In genomic region chr3:194009019-194009418, GRCh38 we compare ENCODE assay signal across 18 cellular contexts.
"Had no signal": no experiment of that assay in that cellular context is flagged by ENCODE, and none has a peak within 500 bp of the region (broad histone marks: within the 10 kb centered on the region; RNA-seq: fewer than 3 reads in every experiment).

No MANE protein-coding gene starts in this region.

- H3K27me3 Mint-ChIP-seq: memory B cell had no signal

- H3K36me3 ChIP-seq: ascending aorta, gastrocnemius medialis, right lobe of liver, suprapubic skin, upper lobe of right lung had no signal

- H3K4me3 Mint-ChIP-seq: activated CD4-positive, alpha-beta T cell treated with anti-CD3 and anti-CD28 coated beads for 36 hours; activated naive CD4-positive, alpha-beta T cell treated with anti-CD3 and anti-CD28 coated beads, Interleukin-2, amount 50 U/mL, for 24 hours; memory B cell; natural killer cell; stimulated activated naive CD8-positive, alpha-beta T cell treated with anti-CD3 and anti-CD28 coated beads, Interleukin-15, amount 100 ng/mL, for 72 hours had no signal

- H3K27ac Mint-ChIP-seq: activated CD4-positive, alpha-beta T cell treated with anti-CD3 and anti-CD28 coated beads for 36 hours; activated naive CD4-positive, alpha-beta T cell treated with anti-CD3 and anti-CD28 coated beads, Interleukin-2, amount 50 U/mL, for 24 hours; memory B cell; natural killer cell; stimulated activated naive CD8-positive, alpha-beta T cell treated with anti-CD3 and anti-CD28 coated beads, Interleukin-15, amount 100 ng/mL, for 72 hours had no signal

- H3K79me2 ChIP-seq: parathyroid adenoma had no signal

- H3K9me3 Mint-ChIP-seq: activated naive CD4-positive, alpha-beta T cell treated with anti-CD3 and anti-CD28 coated beads, Interleukin-2, amount 50 U/mL, for 24 hours; memory B cell; natural killer cell; stimulated activated naive CD8-positive, alpha-beta T cell treated with anti-CD3 and anti-CD28 coated beads, Interleukin-15, amount 100 ng/mL, for 72 hours had no signal

- H3K4me3 ChIP-seq: ascending aorta, coronary artery, gastrocnemius medialis, right lobe of liver, suprapubic skin, upper lobe of right lung had no signal

- H3K27ac ChIP-seq: ascending aorta, coronary artery, gastrocnemius medialis, parathyroid adenoma, right lobe of liver, suprapubic skin, upper lobe of right lung had no signal

- H3K4me1 Mint-ChIP-seq: activated CD4-positive, alpha-beta T cell treated with anti-CD3 and anti-CD28 coated beads for 36 hours; activated naive CD4-positive, alpha-beta T cell treated with anti-CD3 and anti-CD28 coated beads, Interleukin-2, amount 50 U/mL, for 24 hours; natural killer cell had no signal

- H3K27me3 ChIP-seq: ascending aorta, gastrocnemius medialis, right lobe of liver, suprapubic skin, upper lobe of right lung had no signal

- H3K4me1 ChIP-seq: parathyroid adenoma had no signal

- H3K36me3 Mint-ChIP-seq: activated naive CD4-positive, alpha-beta T cell treated with anti-CD3 and anti-CD28 coated beads, Interleukin-2, amount 50 U/mL, for 24 hours; memory B cell; natural killer cell had no signal

- H3K9ac ChIP-seq: parathyroid adenoma had no signal

- H2AFZ ChIP-seq: parathyroid adenoma had no signal

- H3K9me3 ChIP-seq: ascending aorta, gastrocnemius medialis, right lobe of liver, suprapubic skin, upper lobe of right lung had no signal

- DNase-seq: activated CD4-positive, alpha-beta T cell treated with anti-CD3 and anti-CD28 coated beads for 36 hours; activated CD4-positive, alpha-beta T cell treated with anti-CD3 and anti-CD28 coated beads, Interleukin-2, amount 50 U/mL, for 48 hours; activated gamma-delta T cell; gastrocnemius medialis; head of caudate nucleus; natural killer cell; right lobe of liver; small intestine; stimulated activated CD4-positive, alpha-beta T cell treated with anti-CD3 and anti-CD28 coated beads, Interleukin-4, amount 100 ng/mL, for 1 hour; stimulated activated naive CD8-positive, alpha-beta T cell treated with anti-CD3 and anti-CD28 coated beads, Interleukin-15, amount 100 ng/mL, for 72 hours; T-helper 2 cell; upper lobe of right lung had no signal
